ENCODE assay signal across 9 cellular contexts in the genomic region with DNA sequence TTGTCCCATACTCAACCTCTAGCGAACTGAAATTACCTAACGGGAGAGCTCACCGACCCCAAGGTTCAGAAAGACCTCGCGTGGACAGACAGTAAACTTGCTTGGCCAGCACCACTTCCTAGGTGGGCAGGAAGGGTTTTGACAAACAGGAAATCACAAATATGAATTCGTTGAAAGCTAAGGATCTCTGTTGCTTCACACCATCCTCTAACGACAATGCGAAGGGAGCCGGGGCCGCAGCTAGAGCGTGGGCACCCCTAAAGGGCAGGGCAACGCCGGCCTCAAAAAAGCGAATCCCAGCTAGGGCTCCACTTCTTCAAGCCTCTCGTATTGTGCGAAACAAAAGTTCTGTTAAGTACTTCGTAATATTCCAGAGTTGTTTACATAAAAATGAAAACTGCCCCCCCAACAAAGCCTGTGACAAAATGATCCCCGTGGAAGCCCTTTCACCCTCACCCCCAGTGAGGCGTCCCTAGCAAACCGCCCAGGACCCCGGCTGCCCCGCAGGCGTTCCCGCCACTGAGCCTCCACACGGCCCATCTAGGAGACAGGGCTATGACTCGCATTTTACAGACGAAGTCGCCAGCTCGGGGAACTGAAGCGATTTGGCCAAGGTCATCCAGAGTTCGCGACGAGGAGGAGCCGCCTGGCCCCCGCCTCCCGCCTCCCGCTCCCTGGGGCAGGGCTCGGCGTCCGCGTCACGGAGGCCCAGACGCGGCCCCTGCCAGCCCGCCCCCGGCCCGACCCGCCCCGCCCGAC. TPM values are rescaled to one million over a fixed set of nuclear protein-coding genes. Genes with fewer than 3 reads are reported as not detected.
DNase-seq lines count a peak whose midpoint lies in the region; ATAC-seq, FAIRE-seq and TF ChIP-seq lines count a peak whose summit lies in the region.
"Had no signal": no experiment of that assay in that cellular context is flagged by ENCODE, and none has a peak within 500 bp of the region (broad histone marks: within the 10 kb centered on the region; RNA-seq: fewer than 3 reads in every experiment).

No MANE protein-coding gene starts in this region.

- FAIRE-seq in RCC 7860 (lab: Jason Lieb, UNC) = no peak
- FAIRE-seq: islet of Langerhans had no signal

- no peaks in the 10 kb centered on the region for H3K9me3 ChIP-seq in CD4-positive, alpha-beta T cell (ENCODE audit: control insufficient read depth, low read length)

- peak overlapping the region; percentile 96 for H3K27ac Mint-ChIP-seq in CD4-positive, alpha-beta T cell
- H3K27ac Mint-ChIP-seq in activated T-helper 17 cell treated with anti-CD3 and anti-CD28 coated beads, Interleukin-2, amount 50 U/mL, for 72 hours = peak overlapping the region; percentile 88
- peak overlapping the region; percentile 80 to 93 (median 88) for H3K27ac Mint-ChIP-seq in nephron

- peak; percentile 82 for ATAC-seq in CD4-positive, alpha-beta T cell (ENCODE audit: poor library complexity)
- ATAC-seq in GM19438 (IDR thresholded peaks at IDR 0.05; ENCODE audit: low read depth, unreplicated experiment) (peak; percentile 50), HG03558 (IDR thresholded peaks at IDR 0.05; ENCODE audit: extremely low read depth, unreplicated experiment) (peak; percentile 33)
- ATAC-seq in activated T-helper 17 cell treated with anti-CD3 and anti-CD28 coated beads, Interleukin-2, amount 50 U/mL, for 72 hours (replicated peaks) = peak; percentile 94
- ATAC-seq in stimulated activated naive CD8-positive, alpha-beta T cell treated with anti-CD3 and anti-CD28 coated beads, Interleukin-15, Interleukin-2, amounts not matched to agents 100 U/mL and 50 U/mL, for 24 hours = peak; percentile 86

- peaks cover 45% of the 10 kb centered on the region for H3K4me1 Mint-ChIP-seq in CD4-positive, alpha-beta T cell (ENCODE audit: low read depth)
- peaks cover 26% of the 10 kb centered on the region for H3K4me1 Mint-ChIP-seq in activated T-helper 17 cell treated with anti-CD3 and anti-CD28 coated beads, Interleukin-2, amount 50 U/mL, for 72 hours
- H3K4me1 Mint-ChIP-seq in nephron = peaks cover 27% of the 10 kb centered on the region

- intact Hi-C loops in CD4-positive, alpha-beta T cell (cut with DNase I, micrococcal nuclease) = loop anchor here (1.0 to 10.0 kb wide), 10 partner anchors 100 to 1360 kb away; a partner anchor contains a TSS

- H3K27ac ChIP-seq in CD4-positive, alpha-beta T cell (ENCODE audit: low read depth, low read length) = peak overlapping the region; percentile 69

- H3K9me3 Mint-ChIP-seq in CD4-positive, alpha-beta T cell = no peaks in the 10 kb centered on the region
- no peaks in the 10 kb centered on the region for H3K9me3 Mint-ChIP-seq in activated T-helper 17 cell treated with anti-CD3 and anti-CD28 coated beads, Interleukin-2, amount 50 U/mL, for 72 hours
- no peaks in the 10 kb centered on the region for H3K9me3 Mint-ChIP-seq in nephron

- peak overlapping the region; percentile 99 for H3K4me3 Mint-ChIP-seq in CD4-positive, alpha-beta T cell
- H3K4me3 Mint-ChIP-seq in activated T-helper 17 cell treated with anti-CD3 and anti-CD28 coated beads, Interleukin-2, amount 50 U/mL, for 72 hours = peak overlapping the region; percentile 93
- peak overlapping the region; percentile 91 to 98 (median 94) for H3K4me3 Mint-ChIP-seq in nephron

- DNase-seq in CD4-positive, alpha-beta T cell = peak; percentile 45 to 80 (median 68)
- DNase-seq in RCC 7860 (ENCODE audit: low spot score) = peak; percentile 91
- DNase-seq in fibroblast of pulmonary artery (ENCODE audit: low read depth) = peak; percentile 88
- peak; percentile 82 for DNase-seq in stimulated activated naive CD8-positive, alpha-beta T cell treated with anti-CD3 and anti-CD28 coated beads, Interleukin-15, Interleukin-2, amounts not matched to agents 100 U/mL and 50 U/mL, for 24 hours

- H3K4me3 ChIP-seq in fibroblast of pulmonary artery (replicated peaks; ENCODE audit: low read depth, low read length) = peak overlapping the region; percentile 79

- no peak for TF ChIP-seq CTCF in CD4-positive, alpha-beta T cell (IDR thresholded peaks at IDR 0.05)
- no peak for TF ChIP-seq CTCF in fibroblast of pulmonary artery (IDR thresholded peaks at IDR 0.05; ENCODE audit: low read length, missing control alignments)
- no peak for TF ChIP-seq CTCF in nephron (IDR thresholded peaks at IDR 0.05; ENCODE audit: unreplicated experiment in 3 of 3)

- no peaks in the 10 kb centered on the region for H3K27me3 ChIP-seq in CD4-positive, alpha-beta T cell (ENCODE audit: control insufficient read depth, insufficient read depth, low read length)

- CTCF ChIA-PET in CD4-positive, alpha-beta T cell (lab: Charles Lee) = interaction anchor here (0.7 to 2.7 kb wide), 4 partner anchors 14 to 1807 kb away, joined by 3 to 12 read pairs (median 6); a partner anchor contains a TSS

- POLR2A ChIA-PET in CD4-positive, alpha-beta T cell (lab: Charles Lee) = interaction anchor here (0.6 to 2.3 kb wide), 13 partner anchors 11 to 475 kb away, joined by 3 to 19 read pairs (median 5); a partner anchor contains a TSS

- no peaks in the 10 kb centered on the region for H3K27me3 Mint-ChIP-seq in CD4-positive, alpha-beta T cell
- H3K27me3 Mint-ChIP-seq in activated T-helper 17 cell treated with anti-CD3 and anti-CD28 coated beads, Interleukin-2, amount 50 U/mL, for 72 hours = no peaks in the 10 kb centered on the region
- no peaks in the 10 kb centered on the region for H3K27me3 Mint-ChIP-seq in nephron (ENCODE audit: low read depth)

- peaks cover 35% of the 10 kb centered on the region for H3K36me3 Mint-ChIP-seq in CD4-positive, alpha-beta T cell (ENCODE audit: low read depth)
- peaks cover 53% of the 10 kb centered on the region for H3K36me3 Mint-ChIP-seq in activated T-helper 17 cell treated with anti-CD3 and anti-CD28 coated beads, Interleukin-2, amount 50 U/mL, for 72 hours (ENCODE audit: low read depth)
- H3K36me3 Mint-ChIP-seq in nephron (ENCODE audit: low read depth) = peaks cover 18% of the 10 kb centered on the region

RNA-seq across cellular contexts. Expression of a gene that starts 0.5 kb away (rescaled TPM):
- 10 to 100 TPM; 54.4 to 61.8 TPM for total RNA-seq in CD4-positive, alpha-beta T cell
- 10 to 100 TPM; 59.5 to 59.7 TPM for total RNA-seq in activated T-helper 17 cell treated with anti-CD3 and anti-CD28 coated beads, Interleukin-2, amount 50 U/mL, for 72 hours

RNA-seq across cellular contexts. Expression of a gene that starts 5.0 kb away (rescaled TPM):
- total RNA-seq in CD4-positive, alpha-beta T cell = not detected
- total RNA-seq in activated T-helper 17 cell treated with anti-CD3 and anti-CD28 coated beads, Interleukin-2, amount 50 U/mL, for 72 hours = not detected

Comparison
In these comparisons a context has a peak if more than half of its experiments do, and no peak if none do; other contexts are left out.
1. Peak in every context shown above with its lines: DNase-seq, ATAC-seq, H3K4me3 ChIP-seq and H3K27ac ChIP-seq.
2. ATAC-seq: peak in every context shown above with its lines; median percentile 94 in activated T-helper 17 cell treated with anti-CD3 and anti-CD28 coated beads, Interleukin-2, amount 50 U/mL, for 72 hours; 86 in stimulated activated naive CD8-positive, alpha-beta T cell treated with anti-CD3 and anti-CD28 coated beads, Interleukin-15, Interleukin-2, amounts not matched to agents 100 U/mL and 50 U/mL, for 24 hours; 82 in CD4-positive, alpha-beta T cell; 50 in GM19438; 33 in HG03558.